In the genomic region with DNA sequence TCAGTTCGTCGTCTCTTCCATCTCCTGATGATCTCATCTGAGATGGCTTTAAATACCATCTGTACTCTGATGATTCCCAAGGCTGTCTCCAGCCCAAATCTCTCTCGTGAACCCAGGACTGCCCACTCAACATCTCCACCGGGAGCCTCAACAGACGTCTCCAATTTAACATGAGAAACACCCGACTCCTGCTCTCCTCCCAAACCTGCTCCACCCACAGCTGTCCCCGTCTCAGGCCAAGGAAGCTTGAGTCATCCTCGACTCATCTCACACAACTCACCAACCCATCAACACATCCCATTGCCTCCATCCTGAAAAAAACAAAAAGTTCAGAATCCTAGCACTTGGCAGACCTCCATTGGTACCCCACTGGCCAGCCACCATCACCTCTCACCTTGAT, we compare ENCODE assay signal across 19 cellular contexts. TPM values are rescaled to one million over a fixed set of nuclear protein-coding genes. Genes with fewer than 3 reads are reported as not detected.
"Had no signal": no experiment of that assay in that cellular context is flagged by ENCODE, and none has a peak within 500 bp of the region (broad histone marks: within the 10 kb centered on the region; RNA-seq: fewer than 3 reads in every experiment).

No MANE protein-coding gene starts in this region.

- ATAC-seq: activated T-helper 17 cell treated with anti-CD3 and anti-CD28 coated beads, Interleukin-2, amount 50 U/mL, for 72 hours; body of pancreas; esophagus mucosa; heart right ventricle; WTC11 had no signal

- DNase-seq: activated CD4-positive, alpha-beta T cell treated with anti-CD3 and anti-CD28 coated beads, Interleukin-2, amount 50 U/mL, for 1 hour; activated naive CD4-positive, alpha-beta T cell treated with anti-CD3 and anti-CD28 coated beads for 36 hours; activated T-cell treated with anti-CD3 and anti-CD28 coated beads for 4 hours; body of pancreas; cerebellar nuclear complex; dermis blood vessel endothelial cell; foreskin melanocyte; heart right ventricle; kidney glomerular epithelial cell; stimulated activated CD4-positive, alpha-beta T cell treated with anti-CD3 and anti-CD28 coated beads, Interleukin-4, amount 100 ng/mL, for 1 hour; stimulated activated CD8-positive, alpha-beta memory T cell treated with anti-CD3 and anti-CD28 coated beads, Interleukin-4, amount 100 ng/mL, for 48 hours had no signal

- H3K36me3 ChIP-seq: heart right ventricle, thoracic aorta had no signal

- H3K4me3 ChIP-seq: body of pancreas, heart right ventricle, thoracic aorta had no signal

- H3K27me3 ChIP-seq: body of pancreas had no signal

RNA-seq across cellular contexts. Expression of a gene that starts 29.7 kb away (rescaled TPM):
- total RNA-seq: activated CD8-positive, alpha-beta memory T cell treated with anti-CD3 and anti-CD28 coated beads for 36 hours; activated T-helper 17 cell treated with anti-CD3 and anti-CD28 coated beads, Interleukin-2, amount 50 U/mL, for 72 hours; heart right ventricle; mesenteric fat pad; osteocyte; thoracic aorta; ureter had no signal
- polyA plus RNA-seq: heart right ventricle had no signal
